Comparison of ENCODE assay signal across 14 cellular contexts in genomic region chr14:21023174-21023573, GRCh38. TPM values are rescaled to one million over a fixed set of nuclear protein-coding genes. Genes with fewer than 3 reads are reported as not detected.
A peak's percentile ranks its signal among the peaks of the same experiment; 100 is the strongest.
DNase-seq lines count a peak whose midpoint lies in the region; ATAC-seq and TF ChIP-seq lines count a peak whose summit lies in the region.
"Had no signal": no experiment of that assay in that cellular context is flagged by ENCODE, and none has a peak within 500 bp of the region (broad histone marks: within the 10 kb centered on the region; RNA-seq: fewer than 3 reads in every experiment).

No MANE protein-coding gene starts in this region.

- no peak for DNase-seq in activated naive CD8-positive, alpha-beta T cell treated with anti-CD3 and anti-CD28 coated beads for 36 hours
- DNase-seq in glutamatergic neuron, result no peak
- DNase-seq in nephron progenitor cell, result no peak
- no peak for DNase-seq in upper lobe of right lung
- DNase-seq in hepatic stellate cell (ENCODE audit: low spot score), result no peak
- DNase-seq in NCI-H146 treated with DMSO at 0.1 percent for 48 hours (lab: John Stamatoyannopoulos, UW; ENCODE audit: unreplicated experiment), result no peak
- no peak for DNase-seq in HAP-1 (ENCODE audit: low spot score in 2 of 2)
- DNase-seq: EL, NCI-H1436, SW 1271 had no signal

- no peaks in the 10 kb centered on the region for H3K27me3 ChIP-seq in upper lobe of right lung
- H3K27me3 ChIP-seq in HAP-1 (ENCODE audit: low read depth), result no peaks in the 10 kb centered on the region

- H3K36me3 ChIP-seq in upper lobe of right lung (peaks cover 37% of the 10 kb centered on the region), HAP-1 (replicated peaks) (no peaks in the 10 kb centered on the region; the same call in 1 of the 2 replicates)

- H3K27ac ChIP-seq in upper lobe of right lung, result peak overlapping the region; percentile 88
- H3K27ac ChIP-seq: A549, epithelial cell of prostate had no signal

- no peaks in the 10 kb centered on the region for H3K36me3 Mint-ChIP-seq in activated naive CD8-positive, alpha-beta T cell
- H3K36me3 Mint-ChIP-seq in activated naive CD8-positive, alpha-beta T cell treated with anti-CD3 and anti-CD28 coated beads for 36 hours, result no peaks in the 10 kb centered on the region
- peaks cover 4% of the 10 kb centered on the region for H3K36me3 Mint-ChIP-seq in glutamatergic neuron (ENCODE audit: unreplicated experiment)
- peaks cover 36% of the 10 kb centered on the region for H3K36me3 Mint-ChIP-seq in nephron progenitor cell (ENCODE audit: low read depth)

- peak; percentile 10 for ATAC-seq in upper lobe of right lung
- ATAC-seq: A549 had no signal

- no peaks in the 10 kb centered on the region for H3K9me3 Mint-ChIP-seq in activated naive CD8-positive, alpha-beta T cell (ENCODE audit: low read depth)
- no peaks in the 10 kb centered on the region for H3K9me3 Mint-ChIP-seq in activated naive CD8-positive, alpha-beta T cell treated with anti-CD3 and anti-CD28 coated beads for 36 hours
- H3K9me3 Mint-ChIP-seq in glutamatergic neuron (ENCODE audit: unreplicated experiment) (peaks cover 7% of the 10 kb centered on the region), nephron progenitor cell (no peaks in the 10 kb centered on the region)

- intact Hi-C loops in upper lobe of right lung (cut with DNase I), result no loop called here

- TF ChIP-seq CTCF in glutamatergic neuron (IDR thresholded peaks at IDR 0.05; ENCODE audit: partially characterized antibody, unreplicated experiment) (no peak), nephron progenitor cell (IDR thresholded peaks at IDR 0.05) (no peak), upper lobe of right lung (IDR thresholded peaks at IDR 0.05) (no peak)

- no peak overlapping the region for H3K27ac Mint-ChIP-seq in activated naive CD8-positive, alpha-beta T cell
- H3K27ac Mint-ChIP-seq in activated naive CD8-positive, alpha-beta T cell treated with anti-CD3 and anti-CD28 coated beads for 36 hours, result no peak overlapping the region
- H3K27ac Mint-ChIP-seq in glutamatergic neuron (ENCODE audit: unreplicated experiment), result no peak overlapping the region
- no peak overlapping the region for H3K27ac Mint-ChIP-seq in nephron progenitor cell

- in situ Hi-C loops in HAP-1 (cut with MboI; ENCODE audit: low sequenced_read_pairs), result loop anchor here (5.0 kb wide), 1 partner anchor 79 kb away; the partner anchor contains the start of gene TMEM253

- no peaks in the 10 kb centered on the region for H3K9me3 ChIP-seq in upper lobe of right lung
- no peaks in the 10 kb centered on the region for H3K9me3 ChIP-seq in HAP-1
- H3K9me3 ChIP-seq: A549 had no signal

- H3K27me3 Mint-ChIP-seq in activated naive CD8-positive, alpha-beta T cell, result no peaks in the 10 kb centered on the region
- H3K27me3 Mint-ChIP-seq in activated naive CD8-positive, alpha-beta T cell treated with anti-CD3 and anti-CD28 coated beads for 36 hours, result no peaks in the 10 kb centered on the region
- H3K27me3 Mint-ChIP-seq in glutamatergic neuron (ENCODE audit: unreplicated experiment) (peaks cover 5% of the 10 kb centered on the region), nephron progenitor cell (ENCODE audit: low read depth, poor library complexity) (peaks cover 38% of the 10 kb centered on the region)

- peak overlapping the region; percentile 86 for H3K4me3 ChIP-seq in upper lobe of right lung
- H3K4me3 ChIP-seq in HAP-1, result no peak overlapping the region
- H3K4me3 ChIP-seq: A549 had no signal

- H3K4me1 Mint-ChIP-seq in activated naive CD8-positive, alpha-beta T cell (ENCODE audit: low read depth), result peaks cover 19% of the 10 kb centered on the region
- H3K4me1 Mint-ChIP-seq in activated naive CD8-positive, alpha-beta T cell treated with anti-CD3 and anti-CD28 coated beads for 36 hours, result peaks cover 6% of the 10 kb centered on the region
- H3K4me1 Mint-ChIP-seq in glutamatergic neuron (ENCODE audit: low read depth, unreplicated experiment) (peaks cover 4% of the 10 kb centered on the region), nephron progenitor cell (peaks cover 57% of the 10 kb centered on the region)

- H3K4me3 Mint-ChIP-seq in activated naive CD8-positive, alpha-beta T cell, result peak overlapping the region; percentile 89
- no peak overlapping the region for H3K4me3 Mint-ChIP-seq in activated naive CD8-positive, alpha-beta T cell treated with anti-CD3 and anti-CD28 coated beads for 36 hours
- H3K4me3 Mint-ChIP-seq in glutamatergic neuron (ENCODE audit: unreplicated experiment) (peak overlapping the region; percentile 27), nephron progenitor cell (peak overlapping the region; percentile 86)

- H3K4me1 ChIP-seq in upper lobe of right lung (peaks cover 22% of the 10 kb centered on the region), HAP-1 (peaks cover 5% of the 10 kb centered on the region)

RNA-seq across cellular contexts. Expression of gene NDRG2, which starts 1.7 kb away (rescaled TPM):
- total RNA-seq in activated naive CD8-positive, alpha-beta T cell treated with anti-CD3 and anti-CD28 coated beads for 36 hours, result 1 to 10 TPM; 4.2 to 4.9 TPM
- total RNA-seq in glutamatergic neuron (ENCODE audit: unreplicated experiment), result 33.1 TPM
- total RNA-seq in upper lobe of right lung, result 127 TPM

RNA-seq across cellular contexts. Expression of gene TPPP2, which starts 6.8 kb away (rescaled TPM):
- total RNA-seq in activated naive CD8-positive, alpha-beta T cell treated with anti-CD3 and anti-CD28 coated beads for 36 hours, result not detected
- total RNA-seq in glutamatergic neuron (ENCODE audit: unreplicated experiment) (not detected), upper lobe of right lung (not detected)
- total RNA-seq: activated CD8-positive, alpha-beta memory T cell treated with anti-CD3 and anti-CD28 coated beads for 36 hours had no signal

RNA-seq across cellular contexts. Expression of gene RNASE13, which starts 11.4 kb away (rescaled TPM):
- total RNA-seq in activated naive CD8-positive, alpha-beta T cell treated with anti-CD3 and anti-CD28 coated beads for 36 hours, result not detected
- not detected for total RNA-seq in glutamatergic neuron (ENCODE audit: unreplicated experiment)
- total RNA-seq in upper lobe of right lung, result not detected
- total RNA-seq: activated CD8-positive, alpha-beta memory T cell treated with anti-CD3 and anti-CD28 coated beads for 36 hours had no signal

RNA-seq across cellular contexts. Expression of gene RNASE7, which starts 19.0 kb away (rescaled TPM):
- not detected for total RNA-seq in activated naive CD8-positive, alpha-beta T cell treated with anti-CD3 and anti-CD28 coated beads for 36 hours
- not detected for total RNA-seq in glutamatergic neuron (ENCODE audit: unreplicated experiment)
- not detected for total RNA-seq in upper lobe of right lung
- total RNA-seq: activated CD8-positive, alpha-beta memory T cell treated with anti-CD3 and anti-CD28 coated beads for 36 hours had no signal

RNA-seq across cellular contexts. Expression of gene SLC39A2, which starts 24.1 kb away (rescaled TPM):
- under 1 TPM; 0.36 to 0.54 TPM for total RNA-seq in activated naive CD8-positive, alpha-beta T cell treated with anti-CD3 and anti-CD28 coated beads for 36 hours
- total RNA-seq in glutamatergic neuron (ENCODE audit: unreplicated experiment), result not detected
- total RNA-seq in upper lobe of right lung, result not detected
